In genomic region chr16:14015017-14015416, GRCh38 we compare ENCODE assay signal across 13 cellular contexts. TPM values are rescaled to one million over a fixed set of nuclear protein-coding genes. Genes with fewer than 3 reads are reported as not detected.
DNase-seq lines count a peak whose midpoint lies in the region; ATAC-seq and TF ChIP-seq lines count a peak whose summit lies in the region.
"Had no signal": no experiment of that assay in that cellular context is flagged by ENCODE, and none has a peak within 500 bp of the region (broad histone marks: within the 10 kb centered on the region; RNA-seq: fewer than 3 reads in every experiment).

No MANE protein-coding gene starts in this region.

- TF ChIP-seq POLR2A in thyroid gland (IDR thresholded peaks at IDR 0.05): no peak

- peak overlapping the region; percentile 62 for H3K27ac ChIP-seq in Panc1 (ENCODE audit: low read length)
- peak overlapping the region; percentile 70 for H3K27ac ChIP-seq in lower lobe of right lung
- peak overlapping the region; percentile 24 to 92 (median 70) for H3K27ac ChIP-seq in thyroid gland

- DNase-seq in Panc1 (ENCODE audit: low read depth, low spot score) (no peak), epithelial cell of proximal tubule (ENCODE audit: low read depth) (peak; percentile 59), lower lobe of right lung (no peak), thyroid gland (peak; percentile 40 to 57), NCI-H1930 (lab: John Stamatoyannopoulos, UW) (no peak), globus pallidus (ENCODE audit: low spot score) (no peak), omental fat pad (ENCODE audit: low spot score) (no peak)
- no peak for DNase-seq in activated T-cell treated with anti-CD3 and anti-CD28 coated beads, Interleukin-2, amount 50 U/mL, for 72 hours
- DNase-seq: activated CD8-positive, alpha-beta memory T cell treated with anti-CD3 and anti-CD28 coated beads, Interleukin-2, amount 10 ng/mL, durations not matched to agents 7 days and 5 days; activated naive CD8-positive, alpha-beta T cell treated with anti-CD3 and anti-CD28 coated beads, Interleukin-2, amount 10 ng/mL, durations not matched to agents 7 days and 5 days; COR-L47; effector CD8-positive, alpha-beta T cell; NCI-H345 had no signal

- CTCF ChIA-PET in Panc1 (lab: Charles Lee): no interaction called here

- H3K9me3 ChIP-seq in Panc1 (ENCODE audit: control insufficient read depth, insufficient read depth, low read depth, low read length) (no peaks in the 10 kb centered on the region), lower lobe of right lung (no peaks in the 10 kb centered on the region), thyroid gland (no peaks in the 10 kb centered on the region)

- H3K27ac Mint-ChIP-seq in activated T-cell treated with anti-CD3 and anti-CD28 coated beads, Interleukin-2, amount 50 U/mL, for 72 hours: no peak overlapping the region
- H3K27ac Mint-ChIP-seq: activated CD8-positive, alpha-beta memory T cell treated with anti-CD3 and anti-CD28 coated beads, Interleukin-2, amount 10 ng/mL, durations not matched to agents 7 days and 5 days had no signal

- TF ChIP-seq CTCF in Panc1 (IDR thresholded peaks at IDR 0.05): no peak
- TF ChIP-seq CTCF in epithelial cell of proximal tubule (conservative IDR thresholded peaks at IDR 0.05; ENCODE audit: low read depth, low read length): no peak
- TF ChIP-seq CTCF in lower lobe of right lung (IDR thresholded peaks at IDR 0.05): no peak
- no peak for TF ChIP-seq CTCF in thyroid gland (IDR thresholded peaks at IDR 0.05)
- TF ChIP-seq CTCF in omental fat pad (IDR thresholded peaks at IDR 0.05): no peak

- H3K9me3 Mint-ChIP-seq in activated T-cell treated with anti-CD3 and anti-CD28 coated beads, Interleukin-2, amount 50 U/mL, for 72 hours: no peaks in the 10 kb centered on the region
- H3K9me3 Mint-ChIP-seq: activated naive CD8-positive, alpha-beta T cell treated with anti-CD3 and anti-CD28 coated beads, Interleukin-2, amount 10 ng/mL, durations not matched to agents 7 days and 5 days had no signal

- no TSS peak for BruUV-seq in Panc1 (replicated peaks; lab: Mats Ljungman, UMichigan)

- H3K27me3 ChIP-seq in Panc1 (ENCODE audit: control insufficient read depth, insufficient read depth, low read length): no peaks in the 10 kb centered on the region
- H3K27me3 ChIP-seq in lower lobe of right lung (ENCODE audit: low read depth): no peaks in the 10 kb centered on the region
- no peaks in the 10 kb centered on the region for H3K27me3 ChIP-seq in thyroid gland

- H3K4me1 Mint-ChIP-seq in activated T-cell treated with anti-CD3 and anti-CD28 coated beads, Interleukin-2, amount 50 U/mL, for 72 hours (ENCODE audit: low read depth): peaks cover 4% of the 10 kb centered on the region
- H3K4me1 Mint-ChIP-seq: activated CD8-positive, alpha-beta memory T cell treated with anti-CD3 and anti-CD28 coated beads, Interleukin-2, amount 10 ng/mL, durations not matched to agents 7 days and 5 days had no signal

- POLR2A ChIA-PET in Panc1 (lab: Charles Lee): no interaction called here

- H3K4me1 ChIP-seq in Panc1 (ENCODE audit: control insufficient read depth, insufficient read depth, low read length) (peaks cover 27% of the 10 kb centered on the region), lower lobe of right lung (peaks cover 43% of the 10 kb centered on the region), thyroid gland (peaks cover 47 to 59% of the 10 kb centered on the region in 2 donors)

- H3K4me3 Mint-ChIP-seq in activated T-cell treated with anti-CD3 and anti-CD28 coated beads, Interleukin-2, amount 50 U/mL, for 72 hours: no peak overlapping the region
- H3K4me3 Mint-ChIP-seq: activated CD8-positive, alpha-beta memory T cell treated with anti-CD3 and anti-CD28 coated beads, Interleukin-2, amount 10 ng/mL, durations not matched to agents 7 days and 5 days; activated naive CD8-positive, alpha-beta T cell treated with anti-CD3 and anti-CD28 coated beads, Interleukin-2, amount 10 ng/mL, durations not matched to agents 7 days and 5 days had no signal

- H3K36me3 Mint-ChIP-seq in activated T-cell treated with anti-CD3 and anti-CD28 coated beads, Interleukin-2, amount 50 U/mL, for 72 hours (ENCODE audit: insufficient read depth in 2 of 2): no peaks in the 10 kb centered on the region
- H3K36me3 Mint-ChIP-seq: activated CD8-positive, alpha-beta memory T cell treated with anti-CD3 and anti-CD28 coated beads, Interleukin-2, amount 10 ng/mL, durations not matched to agents 7 days and 5 days; activated naive CD8-positive, alpha-beta T cell treated with anti-CD3 and anti-CD28 coated beads, Interleukin-2, amount 10 ng/mL, durations not matched to agents 7 days and 5 days had no signal

- peak; percentile 36; the same call in 1 of the 2 replicates for ATAC-seq in Panc1
- ATAC-seq in lower lobe of right lung: no peak
- ATAC-seq in activated T-cell treated with anti-CD3 and anti-CD28 coated beads, Interleukin-2, amount 50 U/mL, for 72 hours (replicated peaks in 1 of 2): no peak
- ATAC-seq in omental fat pad (ENCODE audit: low FRiP score): no peak
- ATAC-seq: activated CD8-positive, alpha-beta memory T cell treated with anti-CD3 and anti-CD28 coated beads, Interleukin-2, amount 10 ng/mL, durations not matched to agents 7 days and 5 days had no signal

- in situ Hi-C loops in Panc1 (cut with HindIII; ENCODE audit: low pct_unique_long_range_greater_than_20kb, low sequenced_read_pairs): no loop called here

- WGBS in thyroid gland, 2 donors: 16 to 23% methylated on average over 5 of the region's 5 CpGs

- H3K36me3 ChIP-seq in Panc1 (ENCODE audit: control insufficient read depth, insufficient read depth, low read length) (no peaks in the 10 kb centered on the region), lower lobe of right lung (no peaks in the 10 kb centered on the region), thyroid gland (no peaks in the 10 kb centered on the region)

- peaks cover 2% of the 10 kb centered on the region for H3K27me3 Mint-ChIP-seq in activated T-cell treated with anti-CD3 and anti-CD28 coated beads, Interleukin-2, amount 50 U/mL, for 72 hours (ENCODE audit: low read depth)

- H3K4me3 ChIP-seq in Panc1 (ENCODE audit: low read depth in 2 of 2, low read length in 2 of 2): no peak overlapping the region
- peak overlapping the region; percentile 26 for H3K4me3 ChIP-seq in epithelial cell of proximal tubule (ENCODE audit: low read depth, low read length)
- peak overlapping the region; percentile 35 for H3K4me3 ChIP-seq in lower lobe of right lung
- no peak overlapping the region for H3K4me3 ChIP-seq in thyroid gland (replicated peaks in 1 of 3)

- intact Hi-C loops in Panc1 (cut with micrococcal nuclease; ENCODE audit: unreplicated experiment): loop anchor here (5.0 kb wide), 1 partner anchor 58 kb away; no protein-coding TSS in a partner anchor
- intact Hi-C loops in lower lobe of right lung (cut with DNase I): no loop called here
- intact Hi-C loops in thyroid gland (cut with DNase I): no loop called here

RNA-seq across cellular contexts. Expression of gene MRTFB, which starts 56.1 kb away (rescaled TPM):
- total RNA-seq in Panc1 (2021; ENCODE audit: unreplicated experiment) (90.5 TPM), epithelial cell of proximal tubule (8.4 and 12.9 TPM in 2 replicates), lower lobe of right lung (50.8 TPM), thyroid gland (100 to 1,000 TPM in 1 of 4 donors, 10 to 100 TPM in 3; 51.2 to 131 (median 74.0) TPM), omental fat pad (100 to 1,000 TPM in 1 of 4 donors, 10 to 100 TPM in 3; 17.5 to 107 (median 55.8) TPM)
- polyA plus RNA-seq in Panc1 (2012; ENCODE audit: insufficient read length): 23.1 TPM
- total RNA-seq in activated T-cell treated with anti-CD3 and anti-CD28 coated beads, Interleukin-2, amount 50 U/mL, for 72 hours: 10 to 100 TPM; 22.5 to 27.1 TPM

Comparison
In these comparisons a context has a peak if more than half of its experiments do, and no peak if none do; other contexts are left out.
1. DNase-seq: peak in epithelial cell of proximal tubule (single experiment) and thyroid gland (2 of 2); none in Panc1 (single experiment), lower lobe of right lung (single experiment), activated T-cell treated with anti-CD3 and anti-CD28 coated beads, Interleukin-2, amount 50 U/mL, for 72 hours (0 of 2), NCI-H1930 (0 of 2), globus pallidus (single experiment) and omental fat pad (single experiment).
2. H3K4me3 ChIP-seq: peak in epithelial cell of proximal tubule (single experiment) and lower lobe of right lung (single experiment); none in Panc1 (0 of 2) and thyroid gland (0 of 3).
3. Peak in every context shown above with its lines, with median percentiles within 50 percentile points of each other: H3K27ac ChIP-seq.